In genomic region chr12:116376354-116377193, GRCh38 we compare ENCODE assay signal across 10 cellular contexts.
DNase-seq lines count a peak whose midpoint lies in the region; ATAC-seq and TF ChIP-seq lines count a peak whose summit lies in the region.
"Had no signal": no experiment of that assay in that cellular context is flagged by ENCODE, and none has a peak within 500 bp of the region (broad histone marks: within the 10 kb centered on the region; RNA-seq: fewer than 3 reads in every experiment).

No MANE protein-coding gene starts in this region.

- ATAC-seq in GM19351 (IDR thresholded peaks at IDR 0.05; ENCODE audit: unreplicated experiment) (no peak), GM18517 (IDR thresholded peaks at IDR 0.05; ENCODE audit: unreplicated experiment) (no peak)

- peak; percentile 71 for DNase-seq in Daoy (ENCODE audit: low read depth)
- peak; percentile 19 for DNase-seq in NCI-H1092 (lab: John Stamatoyannopoulos, UW)
- DNase-seq in T1000 (lab: John Stamatoyannopoulos, UW), result peak; percentile 52
- peak; percentile 23 for DNase-seq in kidney tubule cell (ENCODE audit: low spot score)
- DNase-seq in inferior parietal cortex (ENCODE audit: extremely low spot score), result no peak
- no peak for DNase-seq in GM10248 (ENCODE audit: extremely low spot score)
- DNase-seq: activated CD8-positive, alpha-beta memory T cell treated with anti-CD3 and anti-CD28 coated beads for 24 hours; OCI-M1 had no signal

- CTCF ChIA-PET in GM10248 (lab: Yijun Ruan, JAX), result interaction anchor here (0.7 to 3.7 kb wide), 2 partner anchors 10 to 14 kb away, joined by 3 to 14 read pairs; no protein-coding TSS in a partner anchor

- POLR2A ChIA-PET in GM10248 (lab: Yijun Ruan, JAX), result no interaction called here

- no peak for TF ChIP-seq CTCF in GM10248 (IDR thresholded peaks at IDR 0.05; ENCODE audit: control extremely low read depth, extremely low read depth, low read depth, missing control alignments)

Comparison
In these comparisons a context has a peak if more than half of its experiments do, and no peak if none do; other contexts are left out.
1. DNase-seq: peak in Daoy (single experiment), NCI-H1092 (single experiment), T1000 (single experiment) and kidney tubule cell (single experiment); none in inferior parietal cortex (single experiment) and GM10248 (single experiment).